ENCODE assay signal across 1 cellular context in genomic region chr14:47012533-47012932, GRCh38.
TF ChIP-seq lines count a peak whose summit lies in the region.

No MANE protein-coding gene starts in this region.

TF ChIP-seq in GM23338, 12 proteins besides CTCF, POLR2A, EP300 and RAD21 (continued from another document):
- no peak for TF ChIP-seq ETS1 (IDR thresholded peaks at IDR 0.05)
- no peak for TF ChIP-seq ZNF114 (CRISPR knock-in tag; IDR thresholded peaks at IDR 0.05)
- no peak for TF ChIP-seq POLR2AphosphoS5 (IDR thresholded peaks at IDR 0.05; ENCODE audit: low read depth)
- TF ChIP-seq REST (IDR thresholded peaks at IDR 0.05; ENCODE audit: unreplicated experiment), result no peak
- no peak for TF ChIP-seq NANOG (IDR thresholded peaks at IDR 0.05; ENCODE audit: borderline replicate concordance)
- TF ChIP-seq EZH2 (IDR thresholded peaks at IDR 0.05; ENCODE audit: low read depth, unreplicated experiment), result no peak
- no peak for TF ChIP-seq ZNF331 (CRISPR knock-in tag; IDR thresholded peaks at IDR 0.05; ENCODE audit: low read depth)
- no peak for TF ChIP-seq EZH2phosphoT487 (IDR thresholded peaks at IDR 0.05; ENCODE audit: unreplicated experiment)
